ENCODE assay signal across 8 cellular contexts in genomic region chr10:102419561-102420442, GRCh38. TPM values are rescaled to one million over a fixed set of nuclear protein-coding genes. Genes with fewer than 3 reads are reported as not detected.
DNase-seq lines count a peak whose midpoint lies in the region; ATAC-seq lines count a peak whose summit lies in the region.

No MANE protein-coding gene starts in this region.

- no peak overlapping the region for H3K27ac ChIP-seq in mesenchymal stem cell (ENCODE audit: low read length, poor library complexity, severe bottlenecking)

- H3K23ac ChIP-seq in mesenchymal stem cell (ENCODE audit: low read length in 2 of 2): no peak overlapping the region

- peak; percentile 22 for DNase-seq in SIG-M5 treated with dmso at 0.1 percent for 504 hours (lab: John Stamatoyannopoulos, UW; ENCODE audit: unreplicated experiment)
- DNase-seq in SIG-M5 (lab: John Stamatoyannopoulos, UW): no peak
- DNase-seq in NCI-H2196 treated with DMSO at 0.1 percent for 48 hours (lab: John Stamatoyannopoulos, UW; ENCODE audit: unreplicated experiment): peak; percentile 36
- peak; percentile 67 for DNase-seq in activated CD4-positive, alpha-beta T cell treated with anti-CD3 and anti-CD28 coated beads, Interleukin-2, amount 50 U/mL, for 1 hour
- DNase-seq in ecto neural progenitor cell (ENCODE audit: low spot score): peak; percentile 94
- DNase-seq in mesenchymal stem cell: peak; percentile 29
- DNase-seq in stimulated activated naive B cell treated with anti-CD40 and anti-IgM and Interleukin-4, amounts not matched to agents 10 μg/mL and 1 μg/mL and 100 μg/mL, for 72 hours: no peak

- H3K18ac ChIP-seq in mesenchymal stem cell (ENCODE audit: low read depth in 1 of 2, low read length in 2 of 2): no peak overlapping the region

- H3K4me2 ChIP-seq in mesenchymal stem cell (ENCODE audit: low read length, poor library complexity, severe bottlenecking): peak overlapping the region; percentile 96

- H3K4me1 ChIP-seq in mesenchymal stem cell (ENCODE audit: control insufficient read depth, insufficient read depth, low read depth, low read length): peaks cover 33% of the 10 kb centered on the region

- no peak overlapping the region for H2AK5ac ChIP-seq in mesenchymal stem cell (ENCODE audit: low read length, severe bottlenecking)

- 1% methylated on average over 30 of the region's 57 CpGs for whole genome bisulfite sequencing in mesenchymal stem cell

- ATAC-seq in stimulated activated naive B cell treated with anti-CD40 and anti-IgM and Interleukin-4, amounts not matched to agents 10 μg/mL and 1 μg/mL and 100 μg/mL, for 72 hours (replicated peaks): no peak
- no peak for ATAC-seq in GM21526 (IDR thresholded peaks at IDR 0.05; ENCODE audit: low FRiP score, unreplicated experiment)

- H3K9me3 ChIP-seq in mesenchymal stem cell (ENCODE audit: control insufficient read depth, low read length): no peaks in the 10 kb centered on the region

- H3K4me3 ChIP-seq in mesenchymal stem cell (ENCODE audit: insufficient read depth in 1 of 2, low read depth in 1 of 2, low read length in 2 of 2): peak overlapping the region; percentile 47 to 94

- H2AFZ ChIP-seq in mesenchymal stem cell (ENCODE audit: low read depth, low read length): no peak overlapping the region

- H3K4me1 Mint-ChIP-seq in stimulated activated naive B cell treated with anti-CD40 and anti-IgM and Interleukin-4, amounts not matched to agents 10 μg/mL and 1 μg/mL and 100 μg/mL, for 72 hours: peaks cover 19 to 49% of the 10 kb centered on the region in 2 donors

- H3K36me3 ChIP-seq in mesenchymal stem cell (ENCODE audit: control insufficient read depth in 1 of 2, insufficient read depth in 2 of 2, low read depth in 1 of 2, low read length in 2 of 2): peaks cover 20 to 27% of the 10 kb centered on the region in 2 experiments

- H3K14ac ChIP-seq in mesenchymal stem cell (ENCODE audit: low read length in 2 of 2): no peak overlapping the region

- H3K9ac ChIP-seq in mesenchymal stem cell (ENCODE audit: low read length): peak overlapping the region; percentile 73

- H3K27me3 Mint-ChIP-seq in stimulated activated naive B cell treated with anti-CD40 and anti-IgM and Interleukin-4, amounts not matched to agents 10 μg/mL and 1 μg/mL and 100 μg/mL, for 72 hours: peaks cover 39% of the 10 kb centered on the region in 2 donors

- H3K79me1 ChIP-seq in mesenchymal stem cell (replicated peaks; ENCODE audit: low read length, poor library complexity, severe bottlenecking): peaks cover 17% of the 10 kb centered on the region

- no peak overlapping the region for H4K8ac ChIP-seq in mesenchymal stem cell (ENCODE audit: low read length)

- H2BK120ac ChIP-seq in mesenchymal stem cell (ENCODE audit: low read depth, low read length): no peak overlapping the region

- no peak overlapping the region for H3K4ac ChIP-seq in mesenchymal stem cell (ENCODE audit: low read depth in 1 of 2, low read length in 2 of 2)

- H3K9me3 Mint-ChIP-seq in stimulated activated naive B cell treated with anti-CD40 and anti-IgM and Interleukin-4, amounts not matched to agents 10 μg/mL and 1 μg/mL and 100 μg/mL, for 72 hours: no peaks in the 10 kb centered on the region

- H3K36me3 Mint-ChIP-seq in stimulated activated naive B cell treated with anti-CD40 and anti-IgM and Interleukin-4, amounts not matched to agents 10 μg/mL and 1 μg/mL and 100 μg/mL, for 72 hours: peaks cover 12 to 15% of the 10 kb centered on the region in 2 donors

- H2BK12ac ChIP-seq in mesenchymal stem cell (ENCODE audit: low read length in 2 of 2): no peak overlapping the region

- no peak overlapping the region for H4K91ac ChIP-seq in mesenchymal stem cell (ENCODE audit: low read length)

- H3K27ac Mint-ChIP-seq in stimulated activated naive B cell treated with anti-CD40 and anti-IgM and Interleukin-4, amounts not matched to agents 10 μg/mL and 1 μg/mL and 100 μg/mL, for 72 hours: peak overlapping the region; percentile 97

- H3K4me3 Mint-ChIP-seq in stimulated activated naive B cell treated with anti-CD40 and anti-IgM and Interleukin-4, amounts not matched to agents 10 μg/mL and 1 μg/mL and 100 μg/mL, for 72 hours: peak overlapping the region; percentile 98 to 100

- H3K27me3 ChIP-seq in mesenchymal stem cell (ENCODE audit: control insufficient read depth in 1 of 2, insufficient read depth in 1 of 2, low read length in 2 of 2): peaks cover 39 to 42% of the 10 kb centered on the region in 2 experiments

- H2BK15ac ChIP-seq in mesenchymal stem cell (ENCODE audit: low read depth, poor library complexity, severe bottlenecking): no peak overlapping the region

- no peak overlapping the region for H2BK5ac ChIP-seq in mesenchymal stem cell (ENCODE audit: low read depth, low read length, poor library complexity, severe bottlenecking)

RNA-seq across cellular contexts. Expression of gene FBXL15, which starts 0.8 kb away (rescaled TPM):
- polyA plus RNA-seq in mesenchymal stem cell (2013, experiment 1 of 2): 7.3 TPM
- 7.5 TPM for polyA plus RNA-seq in mesenchymal stem cell (2013, experiment 2 of 2)

RNA-seq across cellular contexts. Expression of gene PSD, which starts 1.2 kb away (rescaled TPM):
- polyA plus RNA-seq in mesenchymal stem cell (2013, experiment 1 of 2): 2.6 TPM
- 2.2 TPM for polyA plus RNA-seq in mesenchymal stem cell (2013, experiment 2 of 2)

RNA-seq across cellular contexts. Expression of gene CUEDC2, which starts 12.6 kb away (rescaled TPM):
- polyA plus RNA-seq in mesenchymal stem cell (2013, experiment 1 of 2): 77.8 TPM
- 80.7 TPM for polyA plus RNA-seq in mesenchymal stem cell (2013, experiment 2 of 2)

RNA-seq across cellular contexts. Expression of gene NFKB2, which starts 24.3 kb away (rescaled TPM):
- 11.8 TPM for polyA plus RNA-seq in mesenchymal stem cell (2013, experiment 1 of 2)
- polyA plus RNA-seq in mesenchymal stem cell (2013, experiment 2 of 2): 11.2 TPM

RNA-seq across cellular contexts. Expression of gene C10orf95, which starts 31.5 kb away (rescaled TPM):
- not detected for polyA plus RNA-seq in mesenchymal stem cell (2013, experiment 1 of 2)
- 0.03 TPM for polyA plus RNA-seq in mesenchymal stem cell (2013, experiment 2 of 2)

Comparison
In these comparisons a context has a peak if more than half of its experiments do, and no peak if none do; other contexts are left out.
1. DNase-seq: peak in SIG-M5 treated with dmso at 0.1 percent for 504 hours (single experiment), NCI-H2196 treated with DMSO at 0.1 percent for 48 hours (single experiment), activated CD4-positive, alpha-beta T cell treated with anti-CD3 and anti-CD28 coated beads, Interleukin-2, amount 50 U/mL, for 1 hour (single experiment), ecto neural progenitor cell (single experiment) and mesenchymal stem cell (single experiment); none in SIG-M5 (single experiment) and stimulated activated naive B cell treated with anti-CD40 and anti-IgM and Interleukin-4, amounts not matched to agents 10 μg/mL and 1 μg/mL and 100 μg/mL, for 72 hours (single experiment).